In the genomic region with DNA sequence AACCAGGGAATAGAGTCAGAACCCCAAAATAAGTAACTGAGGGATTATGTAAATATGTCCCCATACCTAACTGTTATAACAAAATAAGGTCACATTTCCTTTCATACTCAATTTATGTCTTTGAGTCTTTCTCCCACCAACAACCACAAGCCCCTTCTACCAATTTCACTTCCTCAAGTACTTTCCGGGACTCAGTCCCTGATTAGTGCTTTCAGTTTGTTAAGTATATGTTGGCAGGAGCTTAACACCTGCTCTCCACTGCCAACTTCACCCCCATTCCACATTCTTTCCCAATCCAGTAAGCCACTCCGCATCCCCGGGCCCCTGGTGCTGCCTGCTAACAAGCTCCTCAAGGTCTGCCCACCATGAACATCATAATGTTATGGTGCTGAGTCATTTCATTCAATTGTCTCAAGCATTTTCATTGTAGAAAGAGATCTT, we compare ENCODE assay signal across 10 cellular contexts.
DNase-seq lines count a peak whose midpoint lies in the region; ATAC-seq and TF ChIP-seq lines count a peak whose summit lies in the region.
"Had no signal": no experiment of that assay in that cellular context is flagged by ENCODE, and none has a peak within 500 bp of the region (broad histone marks: within the 10 kb centered on the region; RNA-seq: fewer than 3 reads in every experiment).

No MANE protein-coding gene starts in this region.

- H3K4me2 ChIP-seq in SU-DHL-6 (ENCODE audit: low read depth, low read length, poor library complexity, severe bottlenecking), result peak overlapping the region; percentile 47
- H3K4me2 ChIP-seq in trophoblast cell (ENCODE audit: low read length), result no peak overlapping the region

- no peak overlapping the region for H2AFZ ChIP-seq in SU-DHL-6 (ENCODE audit: low read depth, low read length, severe bottlenecking)
- H2AFZ ChIP-seq in trophoblast cell (ENCODE audit: insufficient read depth, low read length, poor library complexity), result no peak overlapping the region

- H3K27me3 ChIP-seq in SU-DHL-6 (ENCODE audit: low read length) (no peaks in the 10 kb centered on the region), trophoblast cell (ENCODE audit: insufficient read depth, low read length) (no peaks in the 10 kb centered on the region)

- H3K4me1 ChIP-seq in trophoblast cell (ENCODE audit: control insufficient read depth in 1 of 2, insufficient read depth in 2 of 2, low read length in 2 of 2), result no peaks in the 10 kb centered on the region

- H3K9me2 ChIP-seq in SU-DHL-6 (replicated peaks; ENCODE audit: insufficient read depth, low read length), result no peaks in the 10 kb centered on the region

- no peak overlapping the region for H4K8ac ChIP-seq in trophoblast cell (ENCODE audit: low read depth, low read length)

- no CpG with 5 or more reads among the region's 3 CpGs for WGBS in trophoblast cell (ENCODE audit: extremely low coverage, insufficient coverage, insufficient read length)

- H2BK12ac ChIP-seq in trophoblast cell (ENCODE audit: low read length), result no peak overlapping the region

- H4K91ac ChIP-seq in trophoblast cell (ENCODE audit: low read depth, low read length), result no peak overlapping the region

- H3K4ac ChIP-seq in trophoblast cell (ENCODE audit: low read depth, low read length), result no peak overlapping the region

- no peaks in the 10 kb centered on the region for H4K20me1 ChIP-seq in SU-DHL-6 (ENCODE audit: low read depth, low read length)

- no peak overlapping the region for H3K14ac ChIP-seq in trophoblast cell (ENCODE audit: low read length)

- H3K79me1 ChIP-seq in trophoblast cell (ENCODE audit: low read length), result no peaks in the 10 kb centered on the region

- H3K9me3 ChIP-seq in SU-DHL-6 (ENCODE audit: insufficient read depth, low read length), result no peaks in the 10 kb centered on the region
- no peaks in the 10 kb centered on the region for H3K9me3 ChIP-seq in trophoblast cell (ENCODE audit: insufficient read depth, low read depth, low read length)

- no peak overlapping the region for H2BK5ac ChIP-seq in trophoblast cell (ENCODE audit: low read depth, low read length, poor library complexity)

- H3K79me2 ChIP-seq in SU-DHL-6 (ENCODE audit: insufficient read depth, low read length) (no peaks in the 10 kb centered on the region), trophoblast cell (ENCODE audit: control insufficient read depth, insufficient read depth, low read length, poor library complexity) (no peaks in the 10 kb centered on the region)

- no peak overlapping the region for H3K9ac ChIP-seq in SU-DHL-6 (ENCODE audit: low read length)
- no peak overlapping the region for H3K9ac ChIP-seq in trophoblast cell (ENCODE audit: low read length)

- no peak overlapping the region for H3K18ac ChIP-seq in trophoblast cell (ENCODE audit: low read length)

- H3K27ac ChIP-seq in SU-DHL-6 (ENCODE audit: low read depth, low read length) (no peak overlapping the region), trophoblast cell (ENCODE audit: low read depth, low read length) (no peak overlapping the region)

- H3K4me3 ChIP-seq in GM12865 (ENCODE audit: low read depth, low read length), result no peak overlapping the region
- H3K4me3 ChIP-seq in SU-DHL-6 (ENCODE audit: insufficient read depth, low read length, poor library complexity, severe bottlenecking), result no peak overlapping the region
- H3K4me3 ChIP-seq in trophoblast cell (ENCODE audit: low read depth, low read length), result no peak overlapping the region

- no peaks in the 10 kb centered on the region for H3F3A ChIP-seq in SU-DHL-6 (ENCODE audit: insufficient read depth)

- no peak overlapping the region for H2BK120ac ChIP-seq in trophoblast cell (ENCODE audit: insufficient read depth, low read length, poor library complexity)

- peak; percentile 85 for DNase-seq in GM12865 (ENCODE audit: low read depth)
- DNase-seq in GM20000 (ENCODE audit: low spot score), result peak; percentile 59
- no peak for DNase-seq in NCI-H2029 treated with DMSO at 0.1 percent for 48 hours (lab: John Stamatoyannopoulos, UW)
- no peak for DNase-seq in NCI-H748 (lab: John Stamatoyannopoulos, UW; ENCODE audit: unreplicated experiment)
- no peak for DNase-seq in trophoblast cell
- DNase-seq in cerebellum (ENCODE audit: low spot score), result no peak
- DNase-seq: CD8-positive, alpha-beta memory T cell had no signal

- H4K12ac ChIP-seq in trophoblast cell (ENCODE audit: low read depth, low read length), result no peak overlapping the region

- H3K23ac ChIP-seq in trophoblast cell (ENCODE audit: low read length), result no peak overlapping the region

- TF ChIP-seq CTCF in GM12865 (IDR thresholded peaks at IDR 0.05; ENCODE audit: insufficient read depth, low read depth, low read length, missing control alignments), result no peak
- TF ChIP-seq CTCF in GM20000 (IDR thresholded peaks at IDR 0.05; ENCODE audit: extremely low read depth, missing control alignments), result no peak
- TF ChIP-seq CTCF in SU-DHL-6 (IDR thresholded peaks at IDR 0.05; ENCODE audit: insufficient read depth, low read length, poor library complexity, severe bottlenecking), result no peak

- H2AK5ac ChIP-seq in trophoblast cell (ENCODE audit: low read length), result no peak overlapping the region

- peak; percentile 95 for ATAC-seq in HG03139 (IDR thresholded peaks at IDR 0.05; ENCODE audit: unreplicated experiment)
- ATAC-seq: Panc1 had no signal

- H3K36me3 ChIP-seq in SU-DHL-6 (ENCODE audit: low read length) (no peaks in the 10 kb centered on the region), trophoblast cell (ENCODE audit: control insufficient read depth in 1 of 2, insufficient read depth in 2 of 2, low read length in 2 of 2) (no peaks in the 10 kb centered on the region)

Comparison
In these comparisons a context has a peak if more than half of its experiments do, and no peak if none do; other contexts are left out.
1. DNase-seq: peak in GM12865 (single experiment) and GM20000 (single experiment); none in NCI-H2029 treated with DMSO at 0.1 percent for 48 hours (single experiment), NCI-H748 (single experiment), trophoblast cell (0 of 2) and cerebellum (single experiment).